Comparison of ENCODE assay signal across 1 cellular context in the genomic region with DNA sequence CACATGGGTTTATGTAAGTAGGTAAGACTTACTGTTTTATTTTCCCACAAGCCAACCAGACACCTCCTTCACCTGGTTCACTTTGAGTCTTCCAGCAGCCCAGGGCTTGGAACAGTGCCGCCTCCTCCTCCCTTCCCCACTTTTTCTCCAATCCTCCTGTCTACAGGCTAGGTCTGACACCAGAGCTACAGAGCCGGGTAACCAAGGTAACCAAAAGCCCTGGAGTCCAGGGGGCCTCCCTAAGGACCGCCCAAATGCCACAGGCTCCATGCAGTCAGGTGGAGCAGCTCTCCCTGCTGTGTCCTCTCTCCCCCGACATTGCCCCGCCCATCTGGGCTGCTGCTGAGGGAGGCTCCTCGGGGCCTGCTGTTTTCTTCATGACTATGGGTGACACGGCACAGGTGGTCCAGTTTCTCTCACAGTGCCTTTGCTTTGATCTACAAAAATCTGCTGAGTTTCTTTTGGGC.
TF ChIP-seq lines count a peak whose summit lies in the region.

No MANE protein-coding gene starts in this region.

TF ChIP-seq in GM23338, 12 proteins besides CTCF, POLR2A, EP300 and RAD21 (continued from another document):
- no peak for TF ChIP-seq CREB1 (CRISPR knock-in tag; IDR thresholded peaks at IDR 0.05; ENCODE audit: low read depth)
- TF ChIP-seq, protein P1, sequence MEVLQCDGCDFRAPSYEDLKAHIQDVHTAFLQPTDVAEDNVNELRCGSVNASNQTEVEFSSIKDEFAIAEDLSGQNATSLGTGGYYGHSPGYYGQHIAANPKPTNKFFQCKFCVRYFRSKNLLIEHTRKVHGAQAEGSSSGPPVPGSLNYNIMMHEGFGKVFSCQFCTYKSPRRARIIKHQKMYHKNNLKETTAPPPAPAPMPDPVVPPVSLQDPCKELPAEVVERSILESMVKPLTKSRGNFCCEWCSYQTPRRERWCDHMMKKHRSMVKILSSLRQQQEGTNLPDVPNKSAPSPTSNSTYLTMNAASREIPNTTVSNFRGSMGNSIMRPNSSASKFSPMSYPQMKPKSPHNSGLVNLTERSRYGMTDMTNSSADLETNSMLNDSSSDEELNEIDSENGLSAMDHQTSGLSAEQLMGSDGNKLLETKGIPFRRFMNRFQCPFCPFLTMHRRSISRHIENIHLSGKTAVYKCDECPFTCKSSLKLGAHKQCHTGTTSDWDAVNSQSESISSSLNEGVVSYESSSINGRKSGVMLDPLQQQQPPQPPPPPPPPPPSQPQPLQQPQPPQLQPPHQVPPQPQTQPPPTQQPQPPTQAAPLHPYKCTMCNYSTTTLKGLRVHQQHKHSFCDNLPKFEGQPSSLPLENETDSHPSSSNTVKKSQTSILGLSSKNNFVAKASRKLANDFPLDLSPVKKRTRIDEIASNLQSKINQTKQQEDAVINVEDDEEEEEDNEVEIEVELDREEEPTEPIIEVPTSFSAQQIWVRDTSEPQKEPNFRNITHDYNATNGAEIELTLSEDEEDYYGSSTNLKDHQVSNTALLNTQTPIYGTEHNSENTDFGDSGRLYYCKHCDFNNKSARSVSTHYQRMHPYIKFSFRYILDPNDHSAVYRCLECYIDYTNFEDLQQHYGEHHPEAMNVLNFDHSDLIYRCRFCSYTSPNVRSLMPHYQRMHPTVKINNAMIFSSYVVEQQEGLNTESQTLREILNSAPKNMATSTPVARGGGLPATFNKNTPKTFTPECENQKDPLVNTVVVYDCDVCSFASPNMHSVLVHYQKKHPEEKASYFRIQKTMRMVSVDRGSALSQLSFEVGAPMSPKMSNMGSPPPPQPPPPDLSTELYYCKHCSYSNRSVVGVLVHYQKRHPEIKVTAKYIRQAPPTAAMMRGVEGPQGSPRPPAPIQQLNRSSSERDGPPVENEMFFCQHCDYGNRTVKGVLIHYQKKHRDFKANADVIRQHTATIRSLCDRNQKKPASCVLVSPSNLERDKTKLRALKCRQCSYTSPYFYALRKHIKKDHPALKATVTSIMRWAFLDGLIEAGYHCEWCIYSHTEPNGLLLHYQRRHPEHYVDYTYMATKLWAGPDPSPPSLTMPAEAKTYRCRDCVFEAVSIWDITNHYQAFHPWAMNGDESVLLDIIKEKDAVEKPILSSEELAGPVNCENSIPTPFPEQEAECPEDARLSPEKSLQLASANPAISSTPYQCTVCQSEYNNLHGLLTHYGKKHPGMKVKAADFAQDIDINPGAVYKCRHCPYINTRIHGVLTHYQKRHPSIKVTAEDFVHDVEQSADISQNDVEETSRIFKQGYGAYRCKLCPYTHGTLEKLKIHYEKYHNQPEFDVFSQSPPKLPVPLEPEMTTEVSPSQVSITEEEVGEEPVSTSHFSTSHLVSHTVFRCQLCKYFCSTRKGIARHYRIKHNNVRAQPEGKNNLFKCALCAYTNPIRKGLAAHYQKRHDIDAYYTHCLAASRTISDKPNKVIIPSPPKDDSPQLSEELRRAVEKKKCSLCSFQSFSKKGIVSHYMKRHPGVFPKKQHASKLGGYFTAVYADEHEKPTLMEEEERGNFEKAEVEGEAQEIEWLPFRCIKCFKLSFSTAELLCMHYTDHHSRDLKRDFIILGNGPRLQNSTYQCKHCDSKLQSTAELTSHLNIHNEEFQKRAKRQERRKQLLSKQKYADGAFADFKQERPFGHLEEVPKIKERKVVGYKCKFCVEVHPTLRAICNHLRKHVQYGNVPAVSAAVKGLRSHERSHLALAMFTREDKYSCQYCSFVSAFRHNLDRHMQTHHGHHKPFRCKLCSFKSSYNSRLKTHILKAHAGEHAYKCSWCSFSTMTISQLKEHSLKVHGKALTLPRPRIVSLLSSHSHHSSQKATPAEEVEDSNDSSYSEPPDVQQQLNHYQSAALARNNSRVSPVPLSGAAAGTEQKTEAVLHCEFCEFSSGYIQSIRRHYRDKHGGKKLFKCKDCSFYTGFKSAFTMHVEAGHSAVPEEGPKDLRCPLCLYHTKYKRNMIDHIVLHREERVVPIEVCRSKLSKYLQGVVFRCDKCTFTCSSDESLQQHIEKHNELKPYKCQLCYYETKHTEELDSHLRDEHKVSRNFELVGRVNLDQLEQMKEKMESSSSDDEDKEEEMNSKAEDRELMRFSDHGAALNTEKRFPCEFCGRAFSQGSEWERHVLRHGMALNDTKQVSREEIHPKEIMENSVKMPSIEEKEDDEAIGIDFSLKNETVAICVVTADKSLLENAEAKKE (CRISPR knock-in tag; IDR thresholded peaks at IDR 0.05), result no peak
- no peak for TF ChIP-seq EZH2phosphoT487 (IDR thresholded peaks at IDR 0.05; ENCODE audit: unreplicated experiment)
- TF ChIP-seq EZH2 (IDR thresholded peaks at IDR 0.05; ENCODE audit: low read depth, unreplicated experiment), result no peak
- TF ChIP-seq, protein P2, sequence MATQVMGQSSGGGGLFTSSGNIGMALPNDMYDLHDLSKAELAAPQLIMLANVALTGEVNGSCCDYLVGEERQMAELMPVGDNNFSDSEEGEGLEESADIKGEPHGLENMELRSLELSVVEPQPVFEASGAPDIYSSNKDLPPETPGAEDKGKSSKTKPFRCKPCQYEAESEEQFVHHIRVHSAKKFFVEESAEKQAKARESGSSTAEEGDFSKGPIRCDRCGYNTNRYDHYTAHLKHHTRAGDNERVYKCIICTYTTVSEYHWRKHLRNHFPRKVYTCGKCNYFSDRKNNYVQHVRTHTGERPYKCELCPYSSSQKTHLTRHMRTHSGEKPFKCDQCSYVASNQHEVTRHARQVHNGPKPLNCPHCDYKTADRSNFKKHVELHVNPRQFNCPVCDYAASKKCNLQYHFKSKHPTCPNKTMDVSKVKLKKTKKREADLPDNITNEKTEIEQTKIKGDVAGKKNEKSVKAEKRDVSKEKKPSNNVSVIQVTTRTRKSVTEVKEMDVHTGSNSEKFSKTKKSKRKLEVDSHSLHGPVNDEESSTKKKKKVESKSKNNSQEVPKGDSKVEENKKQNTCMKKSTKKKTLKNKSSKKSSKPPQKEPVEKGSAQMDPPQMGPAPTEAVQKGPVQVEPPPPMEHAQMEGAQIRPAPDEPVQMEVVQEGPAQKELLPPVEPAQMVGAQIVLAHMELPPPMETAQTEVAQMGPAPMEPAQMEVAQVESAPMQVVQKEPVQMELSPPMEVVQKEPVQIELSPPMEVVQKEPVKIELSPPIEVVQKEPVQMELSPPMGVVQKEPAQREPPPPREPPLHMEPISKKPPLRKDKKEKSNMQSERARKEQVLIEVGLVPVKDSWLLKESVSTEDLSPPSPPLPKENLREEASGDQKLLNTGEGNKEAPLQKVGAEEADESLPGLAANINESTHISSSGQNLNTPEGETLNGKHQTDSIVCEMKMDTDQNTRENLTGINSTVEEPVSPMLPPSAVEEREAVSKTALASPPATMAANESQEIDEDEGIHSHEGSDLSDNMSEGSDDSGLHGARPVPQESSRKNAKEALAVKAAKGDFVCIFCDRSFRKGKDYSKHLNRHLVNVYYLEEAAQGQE (IDR thresholded peaks at IDR 0.05; ENCODE audit: unreplicated experiment), result no peak
